In genomic region chr4:155072417-155072816, GRCh38 we compare ENCODE assay signal across 15 cellular contexts.
DNase-seq lines count a peak whose midpoint lies in the region; ATAC-seq and TF ChIP-seq lines count a peak whose summit lies in the region.
"Had no signal": no experiment of that assay in that cellular context is flagged by ENCODE, and none has a peak within 500 bp of the region (broad histone marks: within the 10 kb centered on the region; RNA-seq: fewer than 3 reads in every experiment).

No MANE protein-coding gene starts in this region.

- no peak overlapping the region for H3K4me3 ChIP-seq in GM12865 (ENCODE audit: low read depth, low read length)
- H3K4me3 ChIP-seq: SJSA1 had no signal

- intact Hi-C loops in left cardiac atrium (cut with DNase I): no loop called here

- POLR2A ChIA-PET in HEK293T (lab: Yijun Ruan, JAX): no interaction called here

- ATAC-seq in GM19395 (IDR thresholded peaks at IDR 0.05; ENCODE audit: unreplicated experiment): peak; percentile 84
- ATAC-seq in HG02852 (IDR thresholded peaks at IDR 0.05; ENCODE audit: unreplicated experiment): peak; percentile 84
- ATAC-seq in HG03469 (IDR thresholded peaks at IDR 0.05; ENCODE audit: unreplicated experiment): peak; percentile 90
- ATAC-seq in GM21825 (IDR thresholded peaks at IDR 0.05; ENCODE audit: unreplicated experiment): no peak
- ATAC-seq in left cardiac atrium: no peak

- CTCF ChIA-PET in HEK293T (lab: Yijun Ruan, JAX): no interaction called here

- TF ChIP-seq CTCF in GM12865 (IDR thresholded peaks at IDR 0.05; ENCODE audit: insufficient read depth, low read depth, low read length, missing control alignments): no peak

- DNase-seq in GM12865 (ENCODE audit: low read depth) (peak; percentile 32), HEK293T (ENCODE audit: extremely low spot score) (no peak), left cardiac atrium (no peak)
- no peak for DNase-seq in stimulated activated CD4-positive, alpha-beta T cell treated with anti-CD3 and anti-CD28 coated beads, Interleukin-15, amount 100 ng/mL, for 24 hours
- DNase-seq: EL, NCI-H1417, NCI-H2029 treated with DMSO at 0.1 percent for 48 hours, NCI-H526, OCI-M1, SW 1271 had no signal

TF ChIP-seq in HEK293T, 16 proteins besides CTCF, POLR2A, EP300 and RAD21:
- TF ChIP-seq, protein P1, sequence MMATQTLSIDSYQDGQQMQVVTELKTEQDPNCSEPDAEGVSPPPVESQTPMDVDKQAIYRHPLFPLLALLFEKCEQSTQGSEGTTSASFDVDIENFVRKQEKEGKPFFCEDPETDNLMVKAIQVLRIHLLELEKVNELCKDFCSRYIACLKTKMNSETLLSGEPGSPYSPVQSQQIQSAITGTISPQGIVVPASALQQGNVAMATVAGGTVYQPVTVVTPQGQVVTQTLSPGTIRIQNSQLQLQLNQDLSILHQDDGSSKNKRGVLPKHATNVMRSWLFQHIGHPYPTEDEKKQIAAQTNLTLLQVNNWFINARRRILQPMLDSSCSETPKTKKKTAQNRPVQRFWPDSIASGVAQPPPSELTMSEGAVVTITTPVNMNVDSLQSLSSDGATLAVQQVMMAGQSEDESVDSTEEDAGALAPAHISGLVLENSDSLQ (IDR thresholded peaks at IDR 0.05): no peak
- TF ChIP-seq HDGF (IDR thresholded peaks at IDR 0.05; ENCODE audit: borderline replicate concordance): no peak
- no peak for TF ChIP-seq FOXK2 (IDR thresholded peaks at IDR 0.05)
- TF ChIP-seq ZNF384 (IDR thresholded peaks at IDR 0.05): no peak
- no peak for TF ChIP-seq FOXA1 (IDR thresholded peaks at IDR 0.05)
- TF ChIP-seq SP1 (IDR thresholded peaks at IDR 0.05): no peak
- TF ChIP-seq CTBP1 (IDR thresholded peaks at IDR 0.05; ENCODE audit: borderline replicate concordance): no peak
- TF ChIP-seq FOXM1 (IDR thresholded peaks at IDR 0.05; ENCODE audit: borderline replicate concordance): no peak
- TF ChIP-seq BHLHE40 (IDR thresholded peaks at IDR 0.05; ENCODE audit: borderline replicate concordance): no peak
- TF ChIP-seq SUZ12 (IDR thresholded peaks at IDR 0.05): no peak
- TF ChIP-seq TARDBP (IDR thresholded peaks at IDR 0.05): no peak
- no peak for TF ChIP-seq NFRKB (IDR thresholded peaks at IDR 0.05)
- TF ChIP-seq ARNT (IDR thresholded peaks at IDR 0.05): no peak
- TF ChIP-seq LEF1 (IDR thresholded peaks at IDR 0.05; ENCODE audit: borderline replicate concordance): no peak
- TF ChIP-seq ELF4 (IDR thresholded peaks at IDR 0.05): no peak
- no peak for TF ChIP-seq L3MBTL2 (conservative IDR thresholded peaks at IDR 0.05)

Comparison
In these comparisons a context has a peak if more than half of its experiments do, and no peak if none do; other contexts are left out.
1. ATAC-seq: peak in GM19395 (single experiment), HG02852 (single experiment) and HG03469 (single experiment); none in GM21825 (single experiment) and left cardiac atrium (0 of 2).